In the genomic region with DNA sequence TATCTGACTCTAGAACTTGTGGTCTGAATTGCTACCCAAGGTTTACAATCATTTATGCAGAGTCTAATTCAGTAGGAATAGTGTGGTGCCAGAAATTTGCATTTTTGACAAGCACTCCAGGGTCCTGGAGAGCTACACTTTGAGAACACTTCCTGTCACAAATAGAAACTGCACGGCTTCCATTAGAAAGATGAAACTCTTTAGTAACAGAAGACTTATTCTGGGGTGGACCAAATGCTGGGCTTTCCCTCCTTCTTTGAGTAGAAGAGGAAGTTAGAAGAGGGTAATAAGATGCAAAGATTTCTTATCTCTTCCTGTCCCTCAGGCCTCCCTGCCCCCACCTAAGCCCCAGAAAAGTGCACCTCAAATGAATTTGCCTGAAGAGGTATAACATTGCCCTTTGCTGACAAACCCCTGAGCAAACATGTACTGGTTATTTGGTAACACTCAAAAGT, we compare ENCODE assay signal across 9 cellular contexts. TPM values are rescaled to one million over a fixed set of nuclear protein-coding genes. Genes with fewer than 3 reads are reported as not detected.
A peak's percentile ranks its signal among the peaks of the same experiment; 100 is the strongest.
DNase-seq lines count a peak whose midpoint lies in the region; ATAC-seq and TF ChIP-seq lines count a peak whose summit lies in the region.
"Had no signal": no experiment of that assay in that cellular context is flagged by ENCODE, and none has a peak within 500 bp of the region (broad histone marks: within the 10 kb centered on the region; RNA-seq: fewer than 3 reads in every experiment).

No MANE protein-coding gene starts in this region.

- intact Hi-C loops in prostate gland (cut with DNase I): no loop called here

- H3K4me3 ChIP-seq in Peyer's patch (no peak overlapping the region), prostate gland (no peak overlapping the region)

- DNase-seq in activated naive CD4-positive, alpha-beta T cell treated with anti-CD3 and anti-CD28 coated beads, Interleukin-2, amount 50 U/mL, for 72 hours (ENCODE audit: low spot score in 2 of 2): no peak
- DNase-seq in activated naive CD4-positive, alpha-beta T cell treated with anti-CD3 and anti-CD28 coated beads, Interleukin-2, amount 50 U/mL, for 16 hours: no peak
- DNase-seq in Peyer's patch (peak in 2 of 3 donors; percentile 34 to 65), substantia nigra (lab: John Stamatoyannopoulos, UW) (no peak), AG08396 (ENCODE audit: low spot score) (no peak), prostate gland (ENCODE audit: low spot score) (no peak)
- peak; percentile 15 for DNase-seq in stimulated activated naive CD8-positive, alpha-beta T cell treated with anti-CD3 and anti-CD28 coated beads, Interleukin-15, Interleukin-2, amounts not matched to agents 100 U/mL and 50 U/mL, for 24 hours
- DNase-seq: NCI-H1092 treated with DMSO at 0.1 percent for 48 hours had no signal

- H3K27me3 ChIP-seq in Peyer's patch (no peaks in the 10 kb centered on the region), prostate gland (replicated peaks; ENCODE audit: insufficient read depth) (no peaks in the 10 kb centered on the region)

- H3K36me3 ChIP-seq in Peyer's patch (peaks cover 0 to 20% (median 0%) of the 10 kb centered on the region in 3 donors), prostate gland (no peaks in the 10 kb centered on the region)

- ATAC-seq in activated naive CD4-positive, alpha-beta T cell treated with anti-CD3 and anti-CD28 coated beads, Interleukin-2, amount 50 U/mL, for 72 hours: peak in 1 of 2 donors; percentile 30
- peak; percentile 76 for ATAC-seq in HG03025 (IDR thresholded peaks at IDR 0.05; ENCODE audit: low FRiP score, unreplicated experiment)
- no peak for ATAC-seq in stimulated activated naive CD8-positive, alpha-beta T cell treated with anti-CD3 and anti-CD28 coated beads, Interleukin-15, Interleukin-2, amounts not matched to agents 100 U/mL and 50 U/mL, for 24 hours

- 71% methylated on average over 1 of the region's 1 CpG for WGBS in prostate gland

- peaks cover 0 to 7% of the 10 kb centered on the region in 2 donors for H3K36me3 Mint-ChIP-seq in activated naive CD4-positive, alpha-beta T cell treated with anti-CD3 and anti-CD28 coated beads, Interleukin-2, amount 50 U/mL, for 72 hours

- no peak for TF ChIP-seq POLR2A in Peyer's patch (IDR thresholded peaks at IDR 0.05)
- TF ChIP-seq POLR2A in prostate gland (IDR thresholded peaks at IDR 0.05): no peak

- peaks cover 0 to 7% (median 2%) of the 10 kb centered on the region in 4 donors for H3K4me1 ChIP-seq in Peyer's patch
- H3K4me1 ChIP-seq in prostate gland (replicated peaks): no peaks in the 10 kb centered on the region

- TF ChIP-seq CTCF in Peyer's patch (IDR thresholded peaks at IDR 0.05) (no peak), prostate gland (IDR thresholded peaks at IDR 0.05) (no peak)

- no peaks in the 10 kb centered on the region for H3K9me3 Mint-ChIP-seq in activated naive CD4-positive, alpha-beta T cell treated with anti-CD3 and anti-CD28 coated beads, Interleukin-2, amount 50 U/mL, for 72 hours

- H3K27ac ChIP-seq in Peyer's patch: peak overlapping the region in 1 of 4 donors; percentile 43
- H3K27ac ChIP-seq in substantia nigra (ENCODE audit: low read depth, low read length, poor library complexity, severe bottlenecking): no peak overlapping the region
- H3K27ac ChIP-seq in prostate gland: no peak overlapping the region

- no peaks in the 10 kb centered on the region for H3K9me3 ChIP-seq in Peyer's patch
- no peaks in the 10 kb centered on the region for H3K9me3 ChIP-seq in prostate gland

- H3K27ac Mint-ChIP-seq in activated naive CD4-positive, alpha-beta T cell treated with anti-CD3 and anti-CD28 coated beads, Interleukin-2, amount 50 U/mL, for 72 hours: peak overlapping the region; percentile 29 to 35

RNA-seq across cellular contexts. Expression of a gene that starts 28.4 kb away (rescaled TPM):
- total RNA-seq in activated naive CD4-positive, alpha-beta T cell treated with anti-CD3 and anti-CD28 coated beads, Interleukin-2, amount 50 U/mL, for 72 hours: 10 to 100 TPM; 50.1 to 85.6 TPM
- total RNA-seq in Peyer's patch: 100 to 1,000 TPM in 2 of 4 donors, 10 to 100 TPM in 2; 47.1 to 145 (median 102) TPM
- 100 to 1,000 TPM in 1 of 2 donors, 10 to 100 TPM in 1; 88.0 to 148 TPM for total RNA-seq in prostate gland

Comparison
In these comparisons a context has a peak if more than half of its experiments do, and no peak if none do; other contexts are left out.
1. DNase-seq: peak in Peyer's patch (2 of 3) and stimulated activated naive CD8-positive, alpha-beta T cell treated with anti-CD3 and anti-CD28 coated beads, Interleukin-15, Interleukin-2, amounts not matched to agents 100 U/mL and 50 U/mL, for 24 hours (single experiment); none in activated naive CD4-positive, alpha-beta T cell treated with anti-CD3 and anti-CD28 coated beads, Interleukin-2, amount 50 U/mL, for 72 hours (0 of 2), activated naive CD4-positive, alpha-beta T cell treated with anti-CD3 and anti-CD28 coated beads, Interleukin-2, amount 50 U/mL, for 16 hours (single experiment), substantia nigra (0 of 49), AG08396 (single experiment) and prostate gland (single experiment).